In genomic region chr18:14946741-14947470, GRCh38 we compare ENCODE assay signal across 8 cellular contexts.
A peak's percentile ranks its signal among the peaks of the same experiment; 100 is the strongest.
DNase-seq lines count a peak whose midpoint lies in the region; ATAC-seq and TF ChIP-seq lines count a peak whose summit lies in the region.
"Not testable (repeated sequence)": the region's sequence is repeated elsewhere in the genome, so short reads cannot be mapped to it uniquely, and the experiment has no call there.

No MANE protein-coding gene starts in this region.

- H3K36me3 ChIP-seq in parathyroid adenoma (ENCODE audit: control insufficient read depth, insufficient read depth, low read length); vagina: not testable (repeated sequence)

- not testable (repeated sequence) for H3K36me3 Mint-ChIP-seq in type B pancreatic cell

- intact Hi-C loops in Right ventricle myocardium inferior (cut with DNase I); vagina (cut with DNase I): not testable (repeated sequence)

- ATAC-seq in Right ventricle myocardium inferior; stimulated activated naive CD8-positive, alpha-beta T cell treated with anti-CD3 and anti-CD28 coated beads, Interleukin-15, amount 100 ng/mL, for 72 hours: not testable (repeated sequence)

- H3K9me3 Mint-ChIP-seq in stimulated activated naive CD8-positive, alpha-beta T cell treated with anti-CD3 and anti-CD28 coated beads, Interleukin-15, amount 100 ng/mL, for 72 hours; type B pancreatic cell: not testable (repeated sequence)

- H3K4me3 ChIP-seq in parathyroid adenoma (ENCODE audit: low read depth, low read length); vagina: not testable (repeated sequence)

- not testable (repeated sequence) for H3K4me1 ChIP-seq in parathyroid adenoma, vagina

- not testable (repeated sequence) for H3K4me3 Mint-ChIP-seq in stimulated activated naive CD8-positive, alpha-beta T cell treated with anti-CD3 and anti-CD28 coated beads, Interleukin-15, amount 100 ng/mL, for 72 hours; type B pancreatic cell

- TF ChIP-seq POLR2A in vagina (IDR thresholded peaks at IDR 0.05), result not testable (repeated sequence)

- not testable (repeated sequence) for H3K27me3 Mint-ChIP-seq in stimulated activated naive CD8-positive, alpha-beta T cell treated with anti-CD3 and anti-CD28 coated beads, Interleukin-15, amount 100 ng/mL, for 72 hours; type B pancreatic cell

- not testable (repeated sequence) for H3K79me2 ChIP-seq in parathyroid adenoma

- H3K9me3 ChIP-seq in parathyroid adenoma (ENCODE audit: control insufficient read depth, low read length); vagina: not testable (repeated sequence)

- peak overlapping the region; percentile 19 to 34 for H3K27ac Mint-ChIP-seq in stimulated activated naive CD8-positive, alpha-beta T cell treated with anti-CD3 and anti-CD28 coated beads, Interleukin-15, amount 100 ng/mL, for 72 hours
- not testable (repeated sequence) for H3K27ac Mint-ChIP-seq in type B pancreatic cell

- H2AFZ ChIP-seq in parathyroid adenoma, result not testable (repeated sequence)

- not testable (repeated sequence) for TF ChIP-seq CTCF in VCaP (conservative IDR thresholded peaks at IDR 0.05); parathyroid adenoma (IDR thresholded peaks at IDR 0.05); type B pancreatic cell (conservative IDR thresholded peaks at IDR 0.05); vagina (IDR thresholded peaks at IDR 0.05)

- DNase-seq in activated effector memory CD4-positive, alpha-beta T cell treated with anti-CD3 and anti-CD28 coated beads, Interleukin-2, amount 50 U/mL, for 16 hours, result peak; percentile 10
- DNase-seq in Right ventricle myocardium inferior (ENCODE audit: missing footprints) (peak; percentile 17), mesenteric fat pad (ENCODE audit: low spot score) (peak; percentile 79), type B pancreatic cell (ENCODE audit: extremely low spot score, unreplicated experiment) (peak; percentile 8), vagina (ENCODE audit: extremely low spot score in 2 of 2) (peak; percentile 43 to 60)
- not testable (repeated sequence) for DNase-seq in stimulated activated naive CD8-positive, alpha-beta T cell treated with anti-CD3 and anti-CD28 coated beads, Interleukin-15, amount 100 ng/mL, for 72 hours

- H3K27ac ChIP-seq in VCaP, result peak overlapping the region; percentile 83
- H3K27ac ChIP-seq in parathyroid adenoma, vagina: not testable (repeated sequence)

- peak overlapping the region; percentile 43 for H3K4me2 ChIP-seq in parathyroid adenoma (ENCODE audit: low read length)

- H3K9ac ChIP-seq in parathyroid adenoma, result not testable (repeated sequence)

- H3K4me1 Mint-ChIP-seq in stimulated activated naive CD8-positive, alpha-beta T cell treated with anti-CD3 and anti-CD28 coated beads, Interleukin-15, amount 100 ng/mL, for 72 hours; type B pancreatic cell (ENCODE audit: unreplicated experiment): not testable (repeated sequence)

- not testable (repeated sequence) for H3K27me3 ChIP-seq in parathyroid adenoma (ENCODE audit: control insufficient read depth, insufficient read depth, low read length); vagina
